Comparison of ENCODE assay signal across 19 cellular contexts in the genomic region with DNA sequence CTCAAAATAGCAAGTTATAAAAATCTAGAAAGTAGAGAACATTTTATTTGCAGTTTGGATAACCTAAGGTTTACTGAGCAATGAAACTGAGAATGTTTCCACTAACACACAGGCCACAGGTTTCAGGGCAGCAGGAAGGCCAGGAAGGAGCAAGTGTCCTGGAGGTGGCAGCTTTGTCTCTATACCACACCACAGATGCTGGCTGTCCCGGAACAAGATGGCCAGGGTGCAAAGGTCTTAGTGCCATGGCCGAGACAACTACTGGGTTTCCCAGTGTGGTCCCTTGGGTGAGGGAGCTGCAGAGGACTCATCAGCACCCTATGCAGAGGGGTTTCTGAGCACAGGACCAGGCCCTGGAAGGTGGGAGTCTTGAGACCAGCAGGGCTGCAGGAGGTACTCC.
A peak's percentile ranks its signal among the peaks of the same experiment; 100 is the strongest.
DNase-seq lines count a peak whose midpoint lies in the region; ATAC-seq, FAIRE-seq and TF ChIP-seq lines count a peak whose summit lies in the region.
"Had no signal": no experiment of that assay in that cellular context is flagged by ENCODE, and none has a peak within 500 bp of the region (broad histone marks: within the 10 kb centered on the region; RNA-seq: fewer than 3 reads in every experiment).

No MANE protein-coding gene starts in this region.

- no TSS peak for BruUV-seq in HCT116 (replicated peaks; lab: Mats Ljungman, UMichigan)

- no peak overlapping the region for H3K27ac ChIP-seq in BLaER1
- no peak overlapping the region for H3K27ac ChIP-seq in HCT116 (ENCODE audit: low read depth, low read length)
- no peak overlapping the region for H3K27ac ChIP-seq in endodermal cell (ENCODE audit: low read depth, low read length)
- no peak overlapping the region for H3K27ac ChIP-seq in pancreas

- peak; percentile 24; the same call in 1 of the 2 replicates for TF ChIP-seq RAD21 in HCT116 (IDR thresholded peaks at IDR 0.05; ENCODE audit: low read depth)

- peaks cover 97% of the 10 kb centered on the region for H3K79me2 ChIP-seq in HCT116 (ENCODE audit: insufficient read depth, low read length)

- POLR2A ChIA-PET in HCT116 (lab: Charles Lee), result no interaction called here

- H3K9ac ChIP-seq in BLaER1 (peak overlapping the region; percentile 21; the same call in 1 of the 2 replicates), HCT116 (ENCODE audit: low read length) (no peak overlapping the region), endodermal cell (ENCODE audit: extremely low read depth, low read length, poor library complexity, severe bottlenecking) (no peak overlapping the region)

- H3K27ac Mint-ChIP-seq in endodermal cell, result peak overlapping the region; percentile 33

- H3K4me1 Mint-ChIP-seq in endodermal cell, result peaks cover 6% of the 10 kb centered on the region

- no peak overlapping the region for H2AFZ ChIP-seq in HCT116 (ENCODE audit: low read depth, low read length, poor library complexity, severe bottlenecking)

- 0 out of 6 replicates have a peak, but pooled peaks of 1 of the 3 experiments have one; percentile 1 for TF ChIP-seq CTCF in HCT116 (IDR thresholded peaks at IDR 0.05 in 2 of 3, conservative IDR thresholded peaks at IDR 0.05 in 1 of 3; ENCODE audit: borderline replicate concordance in 1 of 3, insufficient read depth in 1 of 3, low read depth in 2 of 3, low read length in 2 of 3)
- no peak for TF ChIP-seq CTCF in endodermal cell (conservative IDR thresholded peaks at IDR 0.05)
- TF ChIP-seq CTCF in pancreas (IDR thresholded peaks at IDR 0.05), result no peak

- WGBS in endodermal cell (ENCODE audit: insufficient coverage in 1 of 2, insufficient read length in 1 of 2), 2 experiments, result 90% methylated on average over 2 of the region's 2 CpGs; no CpG with 5 or more reads in 1 of the 2 experiments
- 18 to 25% methylated on average over 2 of the region's 2 CpGs for WGBS in pancreas, 2 donors

- H3K4me3 ChIP-seq in BLaER1 (no peak overlapping the region), HCT116 (replicated peaks in 1 of 2; ENCODE audit: low read depth in 1 of 2, low read length in 2 of 2) (no peak overlapping the region), endodermal cell (ENCODE audit: low read length) (no peak overlapping the region), pancreas (no peak overlapping the region)

- no peak for TF ChIP-seq POLR2A in HCT116 (IDR thresholded peaks at IDR 0.05; ENCODE audit: borderline replicate concordance, extremely low read depth, insufficient read depth, insufficient read length)

- DNase-seq in HCT116 (ENCODE audit: low read depth, low spot score) (no peak), endodermal cell (no peak), pancreas (no peak)
- DNase-seq: GF-D8, H7, KBM-7, MV-4-11, NCI-H1417, NCI-H1930, NCI-H2171 treated with DMSO at 0.1 percent for 48 hours, PC-3 had no signal

- intact Hi-C loops in HCT116 (cut with micrococcal nuclease), result no loop called here
- intact Hi-C loops in pancreas (cut with DNase I), result no loop called here

- H3K4me2 ChIP-seq in BLaER1 (peak overlapping the region; percentile 30), HCT116 (ENCODE audit: low read length) (no peak overlapping the region)

- no peaks in the 10 kb centered on the region for H3K27me3 ChIP-seq in BLaER1
- H3K27me3 ChIP-seq in HCT116 (ENCODE audit: insufficient read depth, low read length), result no peaks in the 10 kb centered on the region
- no peaks in the 10 kb centered on the region for H3K27me3 ChIP-seq in endodermal cell (ENCODE audit: control insufficient read depth, insufficient read depth, low read length, poor library complexity, severe bottlenecking)
- no peaks in the 10 kb centered on the region for H3K27me3 ChIP-seq in pancreas

- peaks cover 25% of the 10 kb centered on the region for H3K36me3 Mint-ChIP-seq in endodermal cell (ENCODE audit: low read depth)

- no peaks in the 10 kb centered on the region for H3K9me2 ChIP-seq in HCT116 (ENCODE audit: insufficient read depth)

- no peak for FAIRE-seq in pancreas (lab: Jason Lieb, UNC)
- FAIRE-seq: A204.1, GM12892 had no signal

- no peaks in the 10 kb centered on the region for H3K27me3 Mint-ChIP-seq in endodermal cell (ENCODE audit: insufficient read depth)

- no peaks in the 10 kb centered on the region for H3K9me3 ChIP-seq in BLaER1
- no peaks in the 10 kb centered on the region for H3K9me3 ChIP-seq in HCT116 (ENCODE audit: control insufficient read depth in 1 of 2, insufficient read depth in 1 of 2, low read depth in 1 of 2, low read length in 2 of 2)
- no peaks in the 10 kb centered on the region for H3K9me3 ChIP-seq in endodermal cell (ENCODE audit: control insufficient read depth, low read length)
- H3K9me3 ChIP-seq in pancreas, result no peaks in the 10 kb centered on the region

- ATAC-seq in HCT116 (no peak), pancreas (peak; percentile 13 to 61 (median 38)), HG03354 (IDR thresholded peaks at IDR 0.05; ENCODE audit: poor library complexity, severe bottlenecking, unreplicated experiment) (no peak), GM21515 (IDR thresholded peaks at IDR 0.05; ENCODE audit: unreplicated experiment) (no peak), GM19452 (IDR thresholded peaks at IDR 0.05; ENCODE audit: unreplicated experiment) (no peak), HG02623 (IDR thresholded peaks at IDR 0.05; ENCODE audit: unreplicated experiment) (no peak)
- ATAC-seq: PC-3 had no signal

- H3K4me3 Mint-ChIP-seq in endodermal cell, result no peak overlapping the region
- H3K4me3 Mint-ChIP-seq: CD14-positive monocyte had no signal

- H3K36me3 ChIP-seq in BLaER1, result peaks cover 46% of the 10 kb centered on the region
- peaks cover 0 to 7% of the 10 kb centered on the region in 2 experiments; a peak in 2 of 4 replicates for H3K36me3 ChIP-seq in HCT116 (ENCODE audit: control insufficient read depth in 1 of 2, insufficient read depth in 2 of 2, low read length in 2 of 2)
- H3K36me3 ChIP-seq in endodermal cell (ENCODE audit: control insufficient read depth, insufficient read depth, low read length), result peaks cover 19% of the 10 kb centered on the region
- no peaks in the 10 kb centered on the region for H3K36me3 ChIP-seq in pancreas

- no peaks in the 10 kb centered on the region for H3K9me3 Mint-ChIP-seq in endodermal cell
- H3K9me3 Mint-ChIP-seq: CD14-positive monocyte had no signal

- H4K20me1 ChIP-seq in BLaER1 (peaks cover 100% of the 10 kb centered on the region), HCT116 (ENCODE audit: insufficient read depth) (peaks cover 3% of the 10 kb centered on the region; the same call in 1 of the 2 replicates)

- CTCF ChIA-PET in HCT116 (lab: Charles Lee), result no interaction called here

- RAD21 ChIA-PET in HCT116 (lab: Charles Lee; ENCODE audit: low non-redundant PET in 1 of 2, low total read pairs in 2 of 2, uncharacterized antibody in 2 of 2, unreplicated experiment in 2 of 2), result no interaction called here

- H3K4me1 ChIP-seq in BLaER1 (peaks cover 87% of the 10 kb centered on the region), HCT116 (ENCODE audit: control insufficient read depth in 1 of 2, insufficient read depth in 2 of 2, low read length in 2 of 2) (peaks cover 35 to 42% of the 10 kb centered on the region in 2 experiments), endodermal cell (ENCODE audit: control insufficient read depth, insufficient read depth, low read length) (no peaks in the 10 kb centered on the region), pancreas (peaks cover 6 to 17% (median 12%) of the 10 kb centered on the region in 3 donors)

TF ChIP-seq in HCT116, 20 proteins besides CTCF, POLR2A, EP300 and RAD21 (continues in another document):
- TF ChIP-seq ZFX (IDR thresholded peaks at IDR 0.05) (no peak), SP1 (IDR thresholded peaks at IDR 0.05; ENCODE audit: low read depth) (no peak), EZH2phosphoT487 (IDR thresholded peaks at IDR 0.05; ENCODE audit: borderline replicate concordance) (no peak), ELF1 (IDR thresholded peaks at IDR 0.05; ENCODE audit: borderline replicate concordance, low read depth) (no peak), YY1 (IDR thresholded peaks at IDR 0.05; ENCODE audit: extremely low read depth, insufficient replicate concordance, low read depth, low read length) (no peak), SIN3A (IDR thresholded peaks at IDR 0.05; ENCODE audit: low read depth) (no peak), CEBPB (IDR thresholded peaks at IDR 0.05; ENCODE audit: low read depth) (no peak), JUND (IDR thresholded peaks at IDR 0.05) (no peak), EZH2 (IDR thresholded peaks at IDR 0.05) (no peak), CBX3 (IDR thresholded peaks at IDR 0.05; ENCODE audit: low read depth) (no peak), TCF7L2 (IDR thresholded peaks at IDR 0.05; ENCODE audit: borderline replicate concordance, extremely low read depth, insufficient read depth, insufficient read length) (no peak)
- TF ChIP-seq, protein P1, sequence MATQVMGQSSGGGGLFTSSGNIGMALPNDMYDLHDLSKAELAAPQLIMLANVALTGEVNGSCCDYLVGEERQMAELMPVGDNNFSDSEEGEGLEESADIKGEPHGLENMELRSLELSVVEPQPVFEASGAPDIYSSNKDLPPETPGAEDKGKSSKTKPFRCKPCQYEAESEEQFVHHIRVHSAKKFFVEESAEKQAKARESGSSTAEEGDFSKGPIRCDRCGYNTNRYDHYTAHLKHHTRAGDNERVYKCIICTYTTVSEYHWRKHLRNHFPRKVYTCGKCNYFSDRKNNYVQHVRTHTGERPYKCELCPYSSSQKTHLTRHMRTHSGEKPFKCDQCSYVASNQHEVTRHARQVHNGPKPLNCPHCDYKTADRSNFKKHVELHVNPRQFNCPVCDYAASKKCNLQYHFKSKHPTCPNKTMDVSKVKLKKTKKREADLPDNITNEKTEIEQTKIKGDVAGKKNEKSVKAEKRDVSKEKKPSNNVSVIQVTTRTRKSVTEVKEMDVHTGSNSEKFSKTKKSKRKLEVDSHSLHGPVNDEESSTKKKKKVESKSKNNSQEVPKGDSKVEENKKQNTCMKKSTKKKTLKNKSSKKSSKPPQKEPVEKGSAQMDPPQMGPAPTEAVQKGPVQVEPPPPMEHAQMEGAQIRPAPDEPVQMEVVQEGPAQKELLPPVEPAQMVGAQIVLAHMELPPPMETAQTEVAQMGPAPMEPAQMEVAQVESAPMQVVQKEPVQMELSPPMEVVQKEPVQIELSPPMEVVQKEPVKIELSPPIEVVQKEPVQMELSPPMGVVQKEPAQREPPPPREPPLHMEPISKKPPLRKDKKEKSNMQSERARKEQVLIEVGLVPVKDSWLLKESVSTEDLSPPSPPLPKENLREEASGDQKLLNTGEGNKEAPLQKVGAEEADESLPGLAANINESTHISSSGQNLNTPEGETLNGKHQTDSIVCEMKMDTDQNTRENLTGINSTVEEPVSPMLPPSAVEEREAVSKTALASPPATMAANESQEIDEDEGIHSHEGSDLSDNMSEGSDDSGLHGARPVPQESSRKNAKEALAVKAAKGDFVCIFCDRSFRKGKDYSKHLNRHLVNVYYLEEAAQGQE (IDR thresholded peaks at IDR 0.05; ENCODE audit: low read depth), result no peak
- TF ChIP-seq, protein P2, sequence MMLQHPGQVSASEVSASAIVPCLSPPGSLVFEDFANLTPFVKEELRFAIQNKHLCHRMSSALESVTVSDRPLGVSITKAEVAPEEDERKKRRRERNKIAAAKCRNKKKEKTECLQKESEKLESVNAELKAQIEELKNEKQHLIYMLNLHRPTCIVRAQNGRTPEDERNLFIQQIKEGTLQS (IDR thresholded peaks at IDR 0.05), result no peak

Comparison
In these comparisons a context has a peak if more than half of its experiments do, and no peak if none do; other contexts are left out.
1. ATAC-seq: peak in pancreas (4 of 4); none in HCT116 (single experiment), HG03354 (single experiment), GM21515 (single experiment), GM19452 (single experiment) and HG02623 (single experiment).